In the genomic region with DNA sequence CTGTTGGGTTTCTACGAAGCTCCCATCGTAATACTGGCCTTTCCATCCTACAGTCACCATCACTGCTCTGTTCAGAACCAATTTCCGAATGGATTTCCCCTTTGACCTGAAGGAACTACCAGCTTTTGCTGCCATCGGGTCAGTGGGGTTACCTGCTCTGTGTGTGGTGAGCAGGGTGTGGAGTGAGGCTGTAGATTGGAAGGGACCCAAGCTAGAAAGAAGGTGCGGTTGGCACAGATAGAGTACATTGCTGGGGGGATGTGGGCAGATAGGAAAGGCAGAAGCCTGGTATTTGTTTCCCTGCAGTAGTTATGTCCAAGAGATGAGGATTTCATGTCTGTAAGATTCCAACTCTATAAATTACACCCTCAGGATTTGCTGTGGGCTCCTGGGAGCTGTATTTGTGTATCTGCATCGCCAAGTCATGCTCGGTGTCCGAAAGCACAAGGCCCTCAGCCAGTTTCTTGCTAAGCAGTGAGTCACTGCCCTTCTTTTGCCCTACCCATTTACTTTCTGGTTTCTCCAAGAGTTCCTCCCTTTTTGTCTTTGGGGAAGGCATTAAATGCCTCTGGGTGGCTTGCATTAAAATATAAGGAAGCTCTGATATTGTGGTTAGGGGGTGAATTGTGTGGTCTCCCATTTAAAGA, we compare ENCODE assay signal across 13 cellular contexts. TPM values are rescaled to one million over a fixed set of nuclear protein-coding genes. Genes with fewer than 3 reads are reported as not detected.
DNase-seq lines count a peak whose midpoint lies in the region; ATAC-seq and TF ChIP-seq lines count a peak whose summit lies in the region.
"Had no signal": no experiment of that assay in that cellular context is flagged by ENCODE, and none has a peak within 500 bp of the region (broad histone marks: within the 10 kb centered on the region; RNA-seq: fewer than 3 reads in every experiment).

No MANE protein-coding gene starts in this region.

- no peaks in the 10 kb centered on the region for H3K27me3 ChIP-seq in mammary epithelial cell (ENCODE audit: insufficient read depth, low read length)
- H3K27me3 ChIP-seq: esophagus muscularis mucosa had no signal

- H3K79me2 ChIP-seq in mammary epithelial cell (ENCODE audit: insufficient read depth, low read length): no peaks in the 10 kb centered on the region

- no peaks in the 10 kb centered on the region for H3K9me3 Mint-ChIP-seq in activated T-helper 2 cell treated with anti-CD3 and anti-CD28 coated beads, Interferon-gamma antibody, Interleukin-2, Interleukin-4, amounts not matched to agents 10 μg/mL and 5 μg/mL and 100 μg/mL, durations not matched to agents 14 hours and 24 hours and 36 hours
- no peaks in the 10 kb centered on the region for H3K9me3 Mint-ChIP-seq in activated CD4-positive, alpha-beta T cell treated with anti-CD3 and anti-CD28 coated beads, Interleukin-2, amount 10 ng/mL, durations not matched to agents 24 days and 14 days
- H3K9me3 Mint-ChIP-seq: activated naive CD4-positive, alpha-beta T cell treated with anti-CD3 and anti-CD28 coated beads for 36 hours; WTC11 had no signal

- H3K4me1 Mint-ChIP-seq in activated T-helper 2 cell treated with anti-CD3 and anti-CD28 coated beads, Interferon-gamma antibody, Interleukin-2, Interleukin-4, amounts not matched to agents 10 μg/mL and 5 μg/mL and 100 μg/mL, durations not matched to agents 14 hours and 24 hours and 36 hours (ENCODE audit: low read depth): peaks cover 2% of the 10 kb centered on the region
- H3K4me1 Mint-ChIP-seq in activated CD4-positive, alpha-beta T cell treated with anti-CD3 and anti-CD28 coated beads, Interleukin-2, amount 10 ng/mL, durations not matched to agents 24 days and 14 days: peaks cover 2% of the 10 kb centered on the region

- H3K36me3 ChIP-seq in mammary epithelial cell (ENCODE audit: insufficient read depth, low read length): no peaks in the 10 kb centered on the region
- H3K36me3 ChIP-seq: esophagus muscularis mucosa, lower lobe of right lung had no signal

- peaks cover 28% of the 10 kb centered on the region for H3K27me3 Mint-ChIP-seq in activated T-helper 2 cell treated with anti-CD3 and anti-CD28 coated beads, Interferon-gamma antibody, Interleukin-2, Interleukin-4, amounts not matched to agents 10 μg/mL and 5 μg/mL and 100 μg/mL, durations not matched to agents 14 hours and 24 hours and 36 hours (ENCODE audit: low read depth)
- H3K27me3 Mint-ChIP-seq in activated CD4-positive, alpha-beta T cell treated with anti-CD3 and anti-CD28 coated beads, Interleukin-2, amount 10 ng/mL, durations not matched to agents 24 days and 14 days: peaks cover 27% of the 10 kb centered on the region

- peak overlapping the region; percentile 45 for H3K9ac ChIP-seq in mammary epithelial cell (ENCODE audit: insufficient read depth, low read length)

- no peak overlapping the region for H3K27ac Mint-ChIP-seq in activated T-helper 2 cell treated with anti-CD3 and anti-CD28 coated beads, Interferon-gamma antibody, Interleukin-2, Interleukin-4, amounts not matched to agents 10 μg/mL and 5 μg/mL and 100 μg/mL, durations not matched to agents 14 hours and 24 hours and 36 hours
- H3K27ac Mint-ChIP-seq in activated CD4-positive, alpha-beta T cell treated with anti-CD3 and anti-CD28 coated beads, Interleukin-2, amount 10 ng/mL, durations not matched to agents 24 days and 14 days: no peak overlapping the region
- H3K27ac Mint-ChIP-seq: activated naive CD4-positive, alpha-beta T cell treated with anti-CD3 and anti-CD28 coated beads for 36 hours; WTC11 had no signal

- DNase-seq in AG08395 (ENCODE audit: low spot score): peak; percentile 97
- peak; percentile 78 for DNase-seq in HT1080 (ENCODE audit: low read depth)
- peak; percentile 89 for DNase-seq in mammary epithelial cell
- peak; percentile 72 for DNase-seq in mucosa of gallbladder (ENCODE audit: low spot score)
- DNase-seq in activated T-helper 2 cell treated with anti-CD3 and anti-CD28 coated beads, Interferon-gamma antibody, Interleukin-2, Interleukin-4, amounts not matched to agents 10 μg/mL and 5 μg/mL and 100 μg/mL, durations not matched to agents 14 hours and 24 hours and 36 hours (ENCODE audit: low spot score): no peak
- DNase-seq in left colon: no peak
- DNase-seq in middle frontal gyrus (ENCODE audit: extremely low spot score, low spot score): no peak
- DNase-seq in activated CD4-positive, alpha-beta T cell treated with anti-CD3 and anti-CD28 coated beads, Interleukin-2, amount 10 ng/mL, durations not matched to agents 24 days and 14 days: no peak
- DNase-seq: activated naive CD4-positive, alpha-beta T cell treated with anti-CD3 and anti-CD28 coated beads for 36 hours; lower lobe of right lung had no signal

- in situ Hi-C loops in mammary epithelial cell (cut with MboI; ENCODE audit: low sequenced_read_pairs in 2 of 2): no loop called here

- BruUV-seq in mammary epithelial cell (replicated peaks; lab: Mats Ljungman, UMichigan): no TSS peak

- intact Hi-C loops in mammary epithelial cell (cut with micrococcal nuclease): loop anchor here (2.0 to 5.0 kb wide), 2 partner anchors 15 to 41 kb away; no protein-coding TSS in a partner anchor
- intact Hi-C loops in activated T-helper 2 cell treated with anti-CD3 and anti-CD28 coated beads, Interferon-gamma antibody, Interleukin-2, Interleukin-4, amounts not matched to agents 10 μg/mL and 5 μg/mL and 100 μg/mL, durations not matched to agents 14 hours and 24 hours and 36 hours (cut with micrococcal nuclease): no loop called here
- intact Hi-C loops in left colon (cut with DNase I, micrococcal nuclease): no loop called here
- intact Hi-C loops in activated CD4-positive, alpha-beta T cell treated with anti-CD3 and anti-CD28 coated beads, Interleukin-2, amount 10 ng/mL, durations not matched to agents 24 days and 14 days (cut with micrococcal nuclease): no loop called here

- peak overlapping the region; percentile 66 for H3K27ac ChIP-seq in mammary epithelial cell (ENCODE audit: insufficient read depth, low read depth, low read length)
- H3K27ac ChIP-seq: C4-2B, esophagus muscularis mucosa, lower lobe of right lung had no signal

- H4K20me1 ChIP-seq in mammary epithelial cell (ENCODE audit: insufficient read depth, low read length): no peaks in the 10 kb centered on the region

- ATAC-seq in left colon: no peak
- ATAC-seq: lower lobe of right lung, WTC11 had no signal

- CTCF ChIA-PET in mammary epithelial cell (lab: Charles Lee; ENCODE audit: low non-redundant PET): interaction anchor here (0.6 kb wide), 1 partner anchor 43 kb away, joined by 11 read pairs; the partner anchor contains the start of gene CASP2

- no peak for TF ChIP-seq CTCF in mammary epithelial cell (conservative IDR thresholded peaks at IDR 0.05 in 1 of 2, IDR thresholded peaks at IDR 0.05 in 1 of 2; ENCODE audit: extremely low read depth in 1 of 2, insufficient read depth in 1 of 2, low read depth in 1 of 2, low read length in 2 of 2)

- no peak overlapping the region for H3K4me3 ChIP-seq in mammary epithelial cell (replicated peaks in 1 of 3; ENCODE audit: insufficient read depth in 1 of 3, low read depth in 2 of 3, low read length in 3 of 3)
- H3K4me3 ChIP-seq: esophagus muscularis mucosa, lower lobe of right lung had no signal

- H3K4me3 Mint-ChIP-seq in activated T-helper 2 cell treated with anti-CD3 and anti-CD28 coated beads, Interferon-gamma antibody, Interleukin-2, Interleukin-4, amounts not matched to agents 10 μg/mL and 5 μg/mL and 100 μg/mL, durations not matched to agents 14 hours and 24 hours and 36 hours (ENCODE audit: low read depth): no peak overlapping the region
- no peak overlapping the region for H3K4me3 Mint-ChIP-seq in activated CD4-positive, alpha-beta T cell treated with anti-CD3 and anti-CD28 coated beads, Interleukin-2, amount 10 ng/mL, durations not matched to agents 24 days and 14 days
- H3K4me3 Mint-ChIP-seq: activated naive CD4-positive, alpha-beta T cell treated with anti-CD3 and anti-CD28 coated beads for 36 hours; WTC11 had no signal

- H3K4me2 ChIP-seq in mammary epithelial cell (ENCODE audit: insufficient read depth, low read depth, low read length): peak overlapping the region; percentile 29

- no peaks in the 10 kb centered on the region for H3K36me3 Mint-ChIP-seq in activated T-helper 2 cell treated with anti-CD3 and anti-CD28 coated beads, Interferon-gamma antibody, Interleukin-2, Interleukin-4, amounts not matched to agents 10 μg/mL and 5 μg/mL and 100 μg/mL, durations not matched to agents 14 hours and 24 hours and 36 hours (ENCODE audit: low read depth)
- no peaks in the 10 kb centered on the region for H3K36me3 Mint-ChIP-seq in activated CD4-positive, alpha-beta T cell treated with anti-CD3 and anti-CD28 coated beads, Interleukin-2, amount 10 ng/mL, durations not matched to agents 24 days and 14 days (ENCODE audit: low read depth)
- H3K36me3 Mint-ChIP-seq: WTC11 had no signal

- no peaks in the 10 kb centered on the region for H3K9me3 ChIP-seq in mammary epithelial cell (replicated peaks; ENCODE audit: insufficient read depth, low read length)
- H3K9me3 ChIP-seq: esophagus muscularis mucosa, lower lobe of right lung had no signal

- peaks cover 10% of the 10 kb centered on the region for H3K4me1 ChIP-seq in mammary epithelial cell (ENCODE audit: insufficient read depth, low read length)
- H3K4me1 ChIP-seq: lower lobe of right lung had no signal

- dilution Hi-C loops in mammary epithelial cell (cut with HindIII; ENCODE audit: low sequenced_read_pairs): no loop called here

- WGBS in mammary epithelial cell (ENCODE audit: low coverage, missing lambda C conversion rate): 49% methylated on average over 8 of the region's 8 CpGs

- peak overlapping the region; percentile 83 for H2AFZ ChIP-seq in mammary epithelial cell (ENCODE audit: low read depth, low read length)

RNA-seq across cellular contexts. Expression of gene CLCN1, which starts 15.4 kb away (rescaled TPM):
- not detected in 2 replicates for total RNA-seq in HT1080 (2014; rRNA removed; shearing (Covaris generic))
- polyA plus RNA-seq in HT1080 (2015; cell fraction: cytosol; rRNA removed): not detected in 2 replicates
- not detected in 2 replicates for polyA plus RNA-seq in HT1080 (2015; cell fraction: nucleus; rRNA removed)
- total RNA-seq in mammary epithelial cell (under 1 TPM in 1 of 2 donors, not detected in 1; under 0.01 TPM), mucosa of gallbladder (1.2 TPM), left colon (not detected)
- 0.09 TPM for polyA plus RNA-seq in mammary epithelial cell
- polyA minus RNA-seq in mammary epithelial cell: not detected
- not detected in 2 replicates for total RNA-seq in activated T-helper 2 cell treated with anti-CD3 and anti-CD28 coated beads, Interferon-gamma antibody, Interleukin-2, Interleukin-4, amounts not matched to agents 10 μg/mL and 5 μg/mL and 100 μg/mL, durations not matched to agents 14 hours and 24 hours and 36 hours
- not detected in 2 replicates for total RNA-seq in activated CD4-positive, alpha-beta T cell treated with anti-CD3 and anti-CD28 coated beads, Interleukin-2, amount 10 ng/mL, durations not matched to agents 24 days and 14 days
- total RNA-seq: activated naive CD4-positive, alpha-beta T cell treated with anti-CD3 and anti-CD28 coated beads for 36 hours; esophagus muscularis mucosa; lower lobe of right lung had no signal

RNA-seq across cellular contexts. Expression of gene FAM131B, which starts 31.2 kb away (rescaled TPM):
- 4.7 and 7.0 TPM in 2 replicates for total RNA-seq in HT1080 (2014; rRNA removed; shearing (Covaris generic))
- 6.6 and 7.4 TPM in 2 replicates for polyA plus RNA-seq in HT1080 (2015; cell fraction: cytosol; rRNA removed)
- polyA plus RNA-seq in HT1080 (2015; cell fraction: nucleus; rRNA removed): 5.5 and 6.3 TPM in 2 replicates
- total RNA-seq in mammary epithelial cell (1 to 10 TPM in 1 of 2 donors, under 1 TPM in 1; 0.71 to 1.5 TPM), mucosa of gallbladder (6.6 TPM), left colon (1 to 10 TPM in 1 of 2 donors, under 1 TPM in 1; 0.27 to 3.4 TPM)
- polyA plus RNA-seq in mammary epithelial cell: 0.58 TPM
- polyA minus RNA-seq in mammary epithelial cell: not detected
- 1.3 and 2.0 TPM in 2 replicates for total RNA-seq in activated T-helper 2 cell treated with anti-CD3 and anti-CD28 coated beads, Interferon-gamma antibody, Interleukin-2, Interleukin-4, amounts not matched to agents 10 μg/mL and 5 μg/mL and 100 μg/mL, durations not matched to agents 14 hours and 24 hours and 36 hours
- total RNA-seq in activated CD4-positive, alpha-beta T cell treated with anti-CD3 and anti-CD28 coated beads, Interleukin-2, amount 10 ng/mL, durations not matched to agents 24 days and 14 days: 0.37 and 0.45 TPM in 2 replicates

RNA-seq across cellular contexts. Expression of gene CASP2, which starts 43.2 kb away (rescaled TPM):
- 7.0 and 12.6 TPM in 2 replicates for total RNA-seq in HT1080 (2014; rRNA removed; shearing (Covaris generic))
- 10.8 and 11.6 TPM in 2 replicates for polyA plus RNA-seq in HT1080 (2015; cell fraction: cytosol; rRNA removed)
- polyA plus RNA-seq in HT1080 (2015; cell fraction: nucleus; rRNA removed): 22.3 and 23.3 TPM in 2 replicates
- total RNA-seq in mammary epithelial cell (10 to 100 TPM; 18.3 to 43.5 TPM), mucosa of gallbladder (38.7 TPM), left colon (10 to 100 TPM; 29.9 to 39.4 TPM)
- 24.6 TPM for polyA plus RNA-seq in mammary epithelial cell
- 77.0 TPM for polyA minus RNA-seq in mammary epithelial cell
- total RNA-seq in activated T-helper 2 cell treated with anti-CD3 and anti-CD28 coated beads, Interferon-gamma antibody, Interleukin-2, Interleukin-4, amounts not matched to agents 10 μg/mL and 5 μg/mL and 100 μg/mL, durations not matched to agents 14 hours and 24 hours and 36 hours: 116 and 122 TPM in 2 replicates
- 99.1 and 110 TPM in 2 replicates for total RNA-seq in activated CD4-positive, alpha-beta T cell treated with anti-CD3 and anti-CD28 coated beads, Interleukin-2, amount 10 ng/mL, durations not matched to agents 24 days and 14 days

RNA-seq across cellular contexts. Expression of gene TMEM139, which starts 46.5 kb away (rescaled TPM):
- total RNA-seq in HT1080 (2014; rRNA removed; shearing (Covaris generic)): not detected in 2 replicates
- polyA plus RNA-seq in HT1080 (2015; cell fraction: cytosol; rRNA removed): 0.16 TPM in 1 of 2 replicates, not detected in the other
- polyA plus RNA-seq in HT1080 (2015; cell fraction: nucleus; rRNA removed): not detected in 2 replicates
- total RNA-seq in mammary epithelial cell (10 to 100 TPM; 17.9 to 38.8 TPM), mucosa of gallbladder (47.8 TPM), left colon (10 to 100 TPM; 21.8 to 54.1 TPM)
- polyA plus RNA-seq in mammary epithelial cell: 24.8 TPM
- 9.4 TPM for polyA minus RNA-seq in mammary epithelial cell
- 0.75 and 1.1 TPM in 2 replicates for total RNA-seq in activated T-helper 2 cell treated with anti-CD3 and anti-CD28 coated beads, Interferon-gamma antibody, Interleukin-2, Interleukin-4, amounts not matched to agents 10 μg/mL and 5 μg/mL and 100 μg/mL, durations not matched to agents 14 hours and 24 hours and 36 hours
- 0.38 and 0.42 TPM in 2 replicates for total RNA-seq in activated CD4-positive, alpha-beta T cell treated with anti-CD3 and anti-CD28 coated beads, Interleukin-2, amount 10 ng/mL, durations not matched to agents 24 days and 14 days

RNA-seq across cellular contexts. Expression of gene ZYX, which starts 49.8 kb away (rescaled TPM):
- total RNA-seq in HT1080 (2014; rRNA removed; shearing (Covaris generic)): 98.8 and 165 TPM in 2 replicates
- 301 and 304 TPM in 2 replicates for polyA plus RNA-seq in HT1080 (2015; cell fraction: cytosol; rRNA removed)
- 170 and 171 TPM in 2 replicates for polyA plus RNA-seq in HT1080 (2015; cell fraction: nucleus; rRNA removed)
- 100 to 1,000 TPM in 1 of 2 donors, 10 to 100 TPM in 1; 68.3 to 295 TPM for total RNA-seq in mammary epithelial cell
- polyA plus RNA-seq in mammary epithelial cell: 83.9 TPM
- polyA minus RNA-seq in mammary epithelial cell: 277 TPM
- total RNA-seq in mucosa of gallbladder: 276 TPM
- total RNA-seq in activated T-helper 2 cell treated with anti-CD3 and anti-CD28 coated beads, Interferon-gamma antibody, Interleukin-2, Interleukin-4, amounts not matched to agents 10 μg/mL and 5 μg/mL and 100 μg/mL, durations not matched to agents 14 hours and 24 hours and 36 hours: 114 and 115 TPM in 2 replicates
- total RNA-seq in left colon: 10 to 100 TPM; 70.1 to 84.4 TPM
- total RNA-seq in activated CD4-positive, alpha-beta T cell treated with anti-CD3 and anti-CD28 coated beads, Interleukin-2, amount 10 ng/mL, durations not matched to agents 24 days and 14 days: 85.8 and 89.7 TPM in 2 replicates

Comparison
In these comparisons a context has a peak if more than half of its experiments do, and no peak if none do; other contexts are left out.
1. DNase-seq: peak in AG08395 (single experiment), HT1080 (single experiment), mammary epithelial cell (single experiment) and mucosa of gallbladder (single experiment); none in activated T-helper 2 cell treated with anti-CD3 and anti-CD28 coated beads, Interferon-gamma antibody, Interleukin-2, Interleukin-4, amounts not matched to agents 10 μg/mL and 5 μg/mL and 100 μg/mL, durations not matched to agents 14 hours and 24 hours and 36 hours (single experiment), left colon (0 of 2), middle frontal gyrus (single experiment) and activated CD4-positive, alpha-beta T cell treated with anti-CD3 and anti-CD28 coated beads, Interleukin-2, amount 10 ng/mL, durations not matched to agents 24 days and 14 days (single experiment).